ENCODE assay signal across 12 cellular contexts in genomic region chr9:131704988-131705387, GRCh38. TPM values are rescaled to one million over a fixed set of nuclear protein-coding genes. Genes with fewer than 3 reads are reported as not detected.
A peak's percentile ranks its signal among the peaks of the same experiment; 100 is the strongest.
DNase-seq lines count a peak whose midpoint lies in the region; ATAC-seq and TF ChIP-seq lines count a peak whose summit lies in the region.
"Had no signal": no experiment of that assay in that cellular context is flagged by ENCODE, and none has a peak within 500 bp of the region (broad histone marks: within the 10 kb centered on the region; RNA-seq: fewer than 3 reads in every experiment).

No MANE protein-coding gene starts in this region.

- H3K27ac ChIP-seq in heart left ventricle = peak overlapping the region; percentile 20 to 93 (median 81)
- H3K27ac ChIP-seq in stomach = peak overlapping the region; percentile 56 to 79 (median 66)
- no peak overlapping the region for H3K27ac ChIP-seq in neural progenitor cell
- H3K27ac ChIP-seq: ascending aorta had no signal

- peaks cover 6 to 99% (median 52%) of the 10 kb centered on the region in 12 donors for H3K4me1 ChIP-seq in heart left ventricle
- peaks cover 50 to 98% (median 77%) of the 10 kb centered on the region in 4 donors for H3K4me1 ChIP-seq in stomach
- peaks cover 17% of the 10 kb centered on the region for H3K4me1 ChIP-seq in neural progenitor cell

- H4K20me1 ChIP-seq in neural progenitor cell (ENCODE audit: low read depth) = peaks cover 47% of the 10 kb centered on the region

- CTCF ChIA-PET in Calu3 (lab: Charles Lee) = no interaction called here

- H3K27me3 Mint-ChIP-seq in T-helper 17 cell (no peaks in the 10 kb centered on the region), neural progenitor cell (ENCODE audit: insufficient read depth, low read depth) (no peaks in the 10 kb centered on the region), Calu3 (ENCODE audit: unreplicated experiment) (no peaks in the 10 kb centered on the region)

- no peak overlapping the region for H2AFZ ChIP-seq in neural progenitor cell (replicated peaks)

- H3K27ac Mint-ChIP-seq in T-helper 17 cell (peak overlapping the region; percentile 99), neural progenitor cell (no peak overlapping the region), Calu3 (ENCODE audit: unreplicated experiment) (no peak overlapping the region)

- H3K4me3 ChIP-seq in heart left ventricle (peak overlapping the region in 8 of 12 donors; percentile 1 to 61 (median 52)), stomach (no peak overlapping the region), neural progenitor cell (no peak overlapping the region)
- H3K4me3 ChIP-seq: ascending aorta, upper lobe of right lung had no signal

- H3K9me3 ChIP-seq in heart left ventricle = no peaks in the 10 kb centered on the region
- H3K9me3 ChIP-seq in T-helper 17 cell (ENCODE audit: control insufficient read depth, low read length, poor library complexity, severe bottlenecking) = no peaks in the 10 kb centered on the region
- H3K9me3 ChIP-seq in stomach = no peaks in the 10 kb centered on the region
- H3K9me3 ChIP-seq in neural progenitor cell (ENCODE audit: low read depth) = no peaks in the 10 kb centered on the region
- H3K9me3 ChIP-seq: ascending aorta, upper lobe of right lung had no signal

- H3K9me3 Mint-ChIP-seq in neural progenitor cell = no peaks in the 10 kb centered on the region
- H3K9me3 Mint-ChIP-seq in Calu3 (ENCODE audit: low read depth, unreplicated experiment) = no peaks in the 10 kb centered on the region

- peaks cover 0 to 2% (median 0%) of the 10 kb centered on the region in 9 donors for H3K36me3 ChIP-seq in heart left ventricle
- H3K36me3 ChIP-seq in stomach = no peaks in the 10 kb centered on the region
- H3K36me3 ChIP-seq in neural progenitor cell = no peaks in the 10 kb centered on the region
- H3K36me3 ChIP-seq: ascending aorta, upper lobe of right lung had no signal

- intact Hi-C loops in heart left ventricle (cut with DNase I) (loop anchor here in 3 of 10 donors (5.0 kb wide), 1 partner anchor 33 kb away; no protein-coding TSS in a partner anchor), Right ventricle myocardium superior (cut with DNase I) (no loop called here), left colon (cut with DNase I, micrococcal nuclease) (no loop called here), stomach (cut with DNase I; ENCODE audit: low total_unique reads) (no loop called here), Calu3 (cut with micrococcal nuclease; ENCODE audit: unreplicated experiment) (no loop called here)

- ATAC-seq in heart left ventricle (no peak), Right ventricle myocardium superior (ENCODE audit: poor library complexity) (no peak), T-helper 17 cell (no peak), left colon (peak; percentile 54), GM21576 (IDR thresholded peaks at IDR 0.05; ENCODE audit: unreplicated experiment) (no peak)
- ATAC-seq: activated CD4-positive, CD25-positive, alpha-beta regulatory T cell treated with anti-CD3 and anti-CD28 coated beads, Interleukin-2, amount 50 U/mL, for 24 hours; upper lobe of right lung had no signal

- DNase-seq in heart left ventricle (no peak), Right ventricle myocardium superior (no peak), T-helper 17 cell (no peak), left colon (peak in 1 of 2 donors; percentile 27), stomach (no peak), neural progenitor cell (ENCODE audit: low spot score) (no peak), Calu3 (no peak)
- DNase-seq: DND-41, upper lobe of right lung had no signal

- TF ChIP-seq CTCF in heart left ventricle (IDR thresholded peaks at IDR 0.05) (no peak), stomach (IDR thresholded peaks at IDR 0.05) (no peak), neural progenitor cell (IDR thresholded peaks at IDR 0.05) (no peak), Calu3 (IDR thresholded peaks at IDR 0.05; ENCODE audit: unreplicated experiment) (no peak)

- 70 to 80% (median 73%) methylated on average over 4 of the region's 4 CpGs for WGBS in heart left ventricle, 4 donors
- 53 to 74% (median 58%) methylated on average over 4 of the region's 4 CpGs for WGBS in stomach, 5 donors

- no peaks in the 10 kb centered on the region for H3K27me3 ChIP-seq in heart left ventricle
- no peaks in the 10 kb centered on the region for H3K27me3 ChIP-seq in stomach
- no peaks in the 10 kb centered on the region for H3K27me3 ChIP-seq in neural progenitor cell
- H3K27me3 ChIP-seq: ascending aorta, upper lobe of right lung had no signal

- H3K36me3 Mint-ChIP-seq in T-helper 17 cell (ENCODE audit: low read depth) = no peaks in the 10 kb centered on the region
- H3K36me3 Mint-ChIP-seq in neural progenitor cell = no peaks in the 10 kb centered on the region
- H3K36me3 Mint-ChIP-seq in Calu3 (ENCODE audit: insufficient read depth, unreplicated experiment) = no peaks in the 10 kb centered on the region

- TF ChIP-seq EP300 in stomach (IDR thresholded peaks at IDR 0.05) = no peak

- no peak overlapping the region for H3K4me3 Mint-ChIP-seq in T-helper 17 cell
- no peak overlapping the region for H3K4me3 Mint-ChIP-seq in neural progenitor cell
- no peak overlapping the region for H3K4me3 Mint-ChIP-seq in Calu3 (ENCODE audit: low read depth, unreplicated experiment)

- H3K4me2 ChIP-seq in neural progenitor cell = no peak overlapping the region

- H3K9ac ChIP-seq in neural progenitor cell = no peak overlapping the region

- TF ChIP-seq POLR2A in heart left ventricle (IDR thresholded peaks at IDR 0.05) = no peak
- TF ChIP-seq POLR2A in stomach (IDR thresholded peaks at IDR 0.05) = no peak

- H3K79me2 ChIP-seq in neural progenitor cell (ENCODE audit: low read depth) = peaks cover 65% of the 10 kb centered on the region

- H3K4me1 Mint-ChIP-seq in T-helper 17 cell (peaks cover 64% of the 10 kb centered on the region), neural progenitor cell (peaks cover 33% of the 10 kb centered on the region), Calu3 (ENCODE audit: low read depth, unreplicated experiment) (peaks cover 30% of the 10 kb centered on the region)

- H3F3A ChIP-seq in neural progenitor cell (ENCODE audit: low read depth) = peaks cover 7% of the 10 kb centered on the region

- BruUV-seq in Calu3 (replicated peaks; lab: Mats Ljungman, UMichigan) = no TSS peak

RNA-seq across cellular contexts. Expression of gene RAPGEF1, which starts 34.9 kb away (rescaled TPM):
- total RNA-seq in heart left ventricle (100 to 1,000 TPM in 7 of 9 donors, 10 to 100 TPM in 2; 81.9 to 161 (median 116) TPM), Right ventricle myocardium superior (119 TPM), T-helper 17 cell (100 to 1,000 TPM; 176 to 209 TPM), left colon (10 to 100 TPM; 61.2 to 75.0 TPM), stomach (10 to 100 TPM; 33.2 to 84.6 (median 57.1) TPM), neural progenitor cell (ENCODE audit: low replicate concordance) (33.3 and 34.6 TPM in 2 replicates), Calu3 (2022) (32.5 and 33.4 TPM in 2 replicates)
- polyA plus RNA-seq in heart left ventricle (100 to 1,000 TPM in 1 of 2 donors, 10 to 100 TPM in 1; 50.6 to 114 TPM), stomach (10 to 100 TPM in 2 of 3 donors, 1 to 10 TPM in 1; 8.4 to 19.1 (median 12.5) TPM)

Comparison
In these comparisons a context has a peak if more than half of its experiments do, and no peak if none do; other contexts are left out.
1. H3K4me3 ChIP-seq: peak in heart left ventricle (8 of 12); none in stomach (0 of 4) and neural progenitor cell (single experiment).